In genomic region chr14:68941820-68942219, GRCh38 we compare ENCODE assay signal across 9 cellular contexts. TPM values are rescaled to one million over a fixed set of nuclear protein-coding genes. Genes with fewer than 3 reads are reported as not detected.
A peak's percentile ranks its signal among the peaks of the same experiment; 100 is the strongest.
DNase-seq lines count a peak whose midpoint lies in the region; ATAC-seq and TF ChIP-seq lines count a peak whose summit lies in the region.
"Had no signal": no experiment of that assay in that cellular context is flagged by ENCODE, and none has a peak within 500 bp of the region (broad histone marks: within the 10 kb centered on the region; RNA-seq: fewer than 3 reads in every experiment).

No MANE protein-coding gene starts in this region.

- no peaks in the 10 kb centered on the region for H3K9me3 ChIP-seq in psoas muscle
- H3K9me3 ChIP-seq: thyroid gland had no signal

- H3K9me3 Mint-ChIP-seq in activated naive CD4-positive, alpha-beta T cell treated with anti-CD3 and anti-CD28 coated beads, Interleukin-2, amount 10 ng/mL, durations not matched to agents 7 days and 5 days = no peaks in the 10 kb centered on the region

- no peak overlapping the region for H3K27ac Mint-ChIP-seq in activated naive CD4-positive, alpha-beta T cell treated with anti-CD3 and anti-CD28 coated beads, Interleukin-2, amount 10 ng/mL, durations not matched to agents 7 days and 5 days

- no peaks in the 10 kb centered on the region for H3K36me3 ChIP-seq in psoas muscle (ENCODE audit: insufficient read depth in 1 of 2, low read depth in 1 of 2)
- H3K36me3 ChIP-seq: thyroid gland had no signal

- WGBS in psoas muscle, 3 donors = 28 to 41% (median 36%) methylated on average over 5 of the region's 5 CpGs

- peak; percentile 63 to 75 (median 68) for ATAC-seq in psoas muscle
- ATAC-seq in GM18520 (IDR thresholded peaks at IDR 0.05; ENCODE audit: unreplicated experiment) = no peak
- no peak for ATAC-seq in activated CD4-positive, CD25-positive, alpha-beta regulatory T cell treated with anti-CD3 and anti-CD28 coated beads, Interleukin-2, amount 50 U/mL, for 24 hours

- no peaks in the 10 kb centered on the region for H3K27me3 Mint-ChIP-seq in activated naive CD4-positive, alpha-beta T cell treated with anti-CD3 and anti-CD28 coated beads, Interleukin-2, amount 10 ng/mL, durations not matched to agents 7 days and 5 days

- peak; percentile 49 for DNase-seq in GF-D8 (lab: John Stamatoyannopoulos, UW)
- DNase-seq in SW480 (ENCODE audit: low spot score) = peak; percentile 78
- DNase-seq in foreskin fibroblast = peak; percentile 80 to 82
- DNase-seq in psoas muscle = peak in 1 of 2 donors; percentile 47
- no peak for DNase-seq in RKO (ENCODE audit: low spot score)
- no peak for DNase-seq in activated naive CD4-positive, alpha-beta T cell treated with anti-CD3 and anti-CD28 coated beads, Interleukin-2, amount 10 ng/mL, durations not matched to agents 7 days and 5 days

- CTCF ChIA-PET in activated naive CD4-positive, alpha-beta T cell treated with anti-CD3 and anti-CD28 coated beads, Interleukin-2, amount 10 ng/mL, durations not matched to agents 7 days and 5 days (lab: Charles Lee) = interaction anchor here (1.2 to 1.8 kb wide), 2 partner anchors 13 to 30 kb away, joined by 3 to 5 read pairs; no protein-coding TSS in a partner anchor

- peaks cover 1% of the 10 kb centered on the region for H3K36me3 Mint-ChIP-seq in activated naive CD4-positive, alpha-beta T cell treated with anti-CD3 and anti-CD28 coated beads, Interleukin-2, amount 10 ng/mL, durations not matched to agents 7 days and 5 days

- H3K27ac ChIP-seq in psoas muscle = no peak overlapping the region

- intact Hi-C loops in psoas muscle (cut with DNase I) = no loop called here

- peaks cover 42% of the 10 kb centered on the region for H3K4me1 Mint-ChIP-seq in activated naive CD4-positive, alpha-beta T cell treated with anti-CD3 and anti-CD28 coated beads, Interleukin-2, amount 10 ng/mL, durations not matched to agents 7 days and 5 days

- H3K4me3 ChIP-seq in foreskin fibroblast (ENCODE audit: low read depth in 1 of 2, low read length in 2 of 2) (no peak overlapping the region), psoas muscle (no peak overlapping the region)
- H3K4me3 ChIP-seq: thyroid gland had no signal

- peaks cover 53% of the 10 kb centered on the region for H3K4me1 ChIP-seq in psoas muscle

- TF ChIP-seq CTCF in foreskin fibroblast (IDR thresholded peaks at IDR 0.05; ENCODE audit: low read depth, low read length) (peak; percentile 59), psoas muscle (IDR thresholded peaks at IDR 0.05) (peak; percentile 29)

- H3K4me3 Mint-ChIP-seq in activated naive CD4-positive, alpha-beta T cell treated with anti-CD3 and anti-CD28 coated beads, Interleukin-2, amount 10 ng/mL, durations not matched to agents 7 days and 5 days = no peak overlapping the region

- H3K27me3 ChIP-seq in psoas muscle (ENCODE audit: insufficient read depth in 3 of 3, low read length in 2 of 3) = no peaks in the 10 kb centered on the region
- H3K27me3 ChIP-seq: thyroid gland had no signal

RNA-seq across cellular contexts. Expression of gene ACTN1, which starts 37.3 kb away (rescaled TPM):
- total RNA-seq in psoas muscle = 10 to 100 TPM; 10.9 to 23.7 (median 16.0) TPM
- 1 to 10 TPM; 5.8 to 9.1 (median 6.2) TPM for polyA plus RNA-seq in psoas muscle

Comparison
In these comparisons a context has a peak if more than half of its experiments do, and no peak if none do; other contexts are left out.
1. DNase-seq: peak in GF-D8 (single experiment), SW480 (single experiment) and foreskin fibroblast (2 of 2); none in RKO (single experiment) and activated naive CD4-positive, alpha-beta T cell treated with anti-CD3 and anti-CD28 coated beads, Interleukin-2, amount 10 ng/mL, durations not matched to agents 7 days and 5 days (single experiment).
2. ATAC-seq: peak in psoas muscle (4 of 4); none in GM18520 (single experiment) and activated CD4-positive, CD25-positive, alpha-beta regulatory T cell treated with anti-CD3 and anti-CD28 coated beads, Interleukin-2, amount 50 U/mL, for 24 hours (0 of 2).